ENCODE assay signal across 8 cellular contexts in the genomic region with DNA sequence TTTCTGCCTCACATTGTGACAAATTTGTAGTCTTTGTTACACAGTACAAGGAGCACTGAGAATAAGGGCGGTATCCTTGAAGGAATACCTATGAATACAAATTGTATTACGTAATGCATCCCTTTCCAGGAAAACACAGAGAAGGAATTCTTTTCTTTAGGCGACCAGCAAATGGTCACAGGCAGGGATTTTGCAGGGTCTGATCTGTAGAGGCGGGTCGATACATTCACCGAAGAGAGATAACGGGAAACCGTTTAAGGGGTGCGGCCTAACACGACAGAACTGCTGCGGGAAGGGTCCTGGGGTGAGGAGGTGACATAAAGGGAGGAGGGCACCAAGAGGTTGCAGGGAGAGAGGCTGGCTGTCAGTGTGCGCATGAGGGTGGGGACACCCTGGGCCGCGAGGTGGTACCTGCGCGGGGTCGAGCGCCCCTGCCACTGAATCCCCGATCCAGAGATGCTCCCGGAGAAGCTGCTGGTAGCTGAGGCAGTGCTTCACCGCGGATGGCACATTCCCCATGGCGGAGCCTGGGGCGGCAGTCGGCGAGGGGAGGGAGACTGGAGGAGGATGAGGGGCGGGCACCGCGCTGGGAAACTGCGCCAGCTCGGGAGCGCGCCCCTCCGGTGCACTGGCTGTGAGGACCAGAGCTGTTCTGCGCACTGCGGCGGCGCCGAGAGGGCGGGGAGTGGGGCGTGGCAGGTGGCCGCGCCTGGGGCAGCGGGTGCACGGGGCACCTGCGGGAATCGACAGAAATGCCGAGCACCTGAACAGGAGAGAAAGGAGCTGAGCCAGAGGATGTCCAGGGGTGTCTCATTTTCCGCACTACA. TPM values are rescaled to one million over a fixed set of nuclear protein-coding genes. Genes with fewer than 3 reads are reported as not detected.
DNase-seq lines count a peak whose midpoint lies in the region; ATAC-seq and TF ChIP-seq lines count a peak whose summit lies in the region.

Gene HMGCLL1, minus strand, starts transcription at position 656 of the 827 bp plus-strand sequence. Its CDS starts 137 bp downstream, at position 519.

- H3K36me3 Mint-ChIP-seq in natural killer cell treated with Interleukin-12 subunit alpha and Interleukin-12 subunit beta and Interleukin-15 and Interleukin-18, amount 100 ng/mL, for 72 hours = peaks cover 14% of the 10 kb centered on the region

- no peak within 1 kb of the TSS for H3K27ac Mint-ChIP-seq in natural killer cell treated with Interleukin-12 subunit alpha and Interleukin-12 subunit beta and Interleukin-15 and Interleukin-18, amount 100 ng/mL, for 72 hours

- no peaks in the 10 kb centered on the region for H3K4me1 Mint-ChIP-seq in natural killer cell treated with Interleukin-12 subunit alpha and Interleukin-12 subunit beta and Interleukin-15 and Interleukin-18, amount 100 ng/mL, for 72 hours (ENCODE audit: low read depth in 2 of 2)

- H3K27ac ChIP-seq in muscle layer of duodenum (ENCODE audit: low read length) = no peak within 1 kb of the TSS

- no peaks in the 10 kb centered on the region for H3K4me1 ChIP-seq in muscle layer of duodenum (ENCODE audit: control insufficient read depth in 1 of 2, insufficient read depth in 2 of 2, low read length in 2 of 2)

- no peak for TF ChIP-seq CTCF in foreskin fibroblast (IDR thresholded peaks at IDR 0.05; ENCODE audit: low read depth, low read length)

- H3K27me3 ChIP-seq in muscle layer of duodenum (ENCODE audit: low read depth, low read length) = no peaks in the 10 kb centered on the region

- H3K4me3 ChIP-seq in foreskin fibroblast (ENCODE audit: low read depth in 1 of 2, low read length in 2 of 2) = peak within 1 kb of the TSS; percentile 27 to 50
- peak within 1 kb of the TSS; percentile 47 to 70 for H3K4me3 ChIP-seq in muscle layer of duodenum (ENCODE audit: low read depth in 1 of 2, low read length in 2 of 2)

- peak; percentile 86 for DNase-seq in DMS53 (lab: John Stamatoyannopoulos, UW)
- peak; percentile 73 for DNase-seq in NCI-H748 treated with DMSO at 0.1 percent for 48 hours (lab: John Stamatoyannopoulos, UW)
- DNase-seq in foreskin fibroblast = peak; percentile 2 to 41
- DNase-seq in natural killer cell treated with Interleukin-12 subunit alpha and Interleukin-12 subunit beta and Interleukin-15 and Interleukin-18, amount 100 ng/mL, for 72 hours (ENCODE audit: low spot score) = no peak
- no peak for DNase-seq in stimulated activated CD8-positive, alpha-beta memory T cell treated with anti-CD3 and anti-CD28 coated beads, Interleukin-4, amount 100 ng/mL, for 48 hours

- H3K36me3 ChIP-seq in muscle layer of duodenum (ENCODE audit: control insufficient read depth in 1 of 2, insufficient read depth in 2 of 2, low read length in 2 of 2) = no peaks in the 10 kb centered on the region

- H3K4me3 Mint-ChIP-seq in natural killer cell treated with Interleukin-12 subunit alpha and Interleukin-12 subunit beta and Interleukin-15 and Interleukin-18, amount 100 ng/mL, for 72 hours = no peak within 1 kb of the TSS

- no peak for ATAC-seq in HG02571 (IDR thresholded peaks at IDR 0.05; ENCODE audit: unreplicated experiment)
- no peak for ATAC-seq in GM19397 (IDR thresholded peaks at IDR 0.05; ENCODE audit: unreplicated experiment)
- no peak for ATAC-seq in natural killer cell treated with Interleukin-12 subunit alpha and Interleukin-12 subunit beta and Interleukin-15 and Interleukin-18, amount 100 ng/mL, for 72 hours

- H3K9me3 ChIP-seq in muscle layer of duodenum (ENCODE audit: control insufficient read depth in 1 of 2, low read length in 2 of 2) = no peaks in the 10 kb centered on the region

- H3K27me3 Mint-ChIP-seq in natural killer cell treated with Interleukin-12 subunit alpha and Interleukin-12 subunit beta and Interleukin-15 and Interleukin-18, amount 100 ng/mL, for 72 hours = peaks cover 0 to 4% of the 10 kb centered on the region in 2 donors

- peaks cover 16% of the 10 kb centered on the region for H3K9me3 Mint-ChIP-seq in natural killer cell treated with Interleukin-12 subunit alpha and Interleukin-12 subunit beta and Interleukin-15 and Interleukin-18, amount 100 ng/mL, for 72 hours

RNA-seq across cellular contexts. Expression of gene HMGCLL1, which starts in this region (rescaled TPM):
- total RNA-seq in natural killer cell treated with Interleukin-12 subunit alpha and Interleukin-12 subunit beta and Interleukin-15 and Interleukin-18, amount 100 ng/mL, for 72 hours = not detected

Comparison
In these comparisons a context has a peak if more than half of its experiments do, and no peak if none do; other contexts are left out.
1. DNase-seq: peak in DMS53 (single experiment), NCI-H748 treated with DMSO at 0.1 percent for 48 hours (single experiment) and foreskin fibroblast (2 of 2); none in natural killer cell treated with Interleukin-12 subunit alpha and Interleukin-12 subunit beta and Interleukin-15 and Interleukin-18, amount 100 ng/mL, for 72 hours (single experiment) and stimulated activated CD8-positive, alpha-beta memory T cell treated with anti-CD3 and anti-CD28 coated beads, Interleukin-4, amount 100 ng/mL, for 48 hours (single experiment).